12 cellular contexts compared by ENCODE assay signal in the genomic region with DNA sequence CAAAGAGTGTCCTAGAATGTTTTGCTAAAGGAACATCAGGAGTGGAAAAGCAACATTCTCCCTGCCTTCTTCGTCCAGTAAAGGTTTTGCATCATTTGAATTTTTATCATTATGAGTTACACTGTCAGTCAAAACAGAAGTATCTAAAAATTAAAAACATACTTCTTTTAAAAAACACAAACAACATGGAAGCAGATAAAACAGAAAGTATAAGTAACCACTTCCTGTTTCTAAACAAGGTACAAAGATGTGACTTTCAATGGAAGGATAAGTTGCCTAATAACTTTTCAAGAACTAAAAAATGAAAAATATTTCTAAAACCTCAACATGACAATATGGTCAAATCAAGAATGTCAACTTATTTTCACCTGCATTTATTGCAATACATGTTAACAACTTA.
DNase-seq lines count a peak whose midpoint lies in the region; ATAC-seq, FAIRE-seq and TF ChIP-seq lines count a peak whose summit lies in the region.
"Had no signal": no experiment of that assay in that cellular context is flagged by ENCODE, and none has a peak within 500 bp of the region (broad histone marks: within the 10 kb centered on the region; RNA-seq: fewer than 3 reads in every experiment).

No MANE protein-coding gene starts in this region.

- no peaks in the 10 kb centered on the region for H3K27me3 ChIP-seq in small intestine (ENCODE audit: control insufficient read depth in 2 of 2, insufficient read depth in 2 of 2, low read length in 2 of 2)
- H3K27me3 ChIP-seq: foreskin keratinocyte, Peyer's patch had no signal

- peaks cover 0 to 1% (median 0%) of the 10 kb centered on the region in 3 donors for H3K27me3 Mint-ChIP-seq in immature natural killer cell (ENCODE audit: low read depth in 3 of 3)

- H3K9me3 ChIP-seq in small intestine (ENCODE audit: control insufficient read depth, low read depth) = no peaks in the 10 kb centered on the region
- H3K9me3 ChIP-seq: Peyer's patch had no signal

- peaks cover 53 to 56% of the 10 kb centered on the region in 2 donors for H3K4me1 Mint-ChIP-seq in immature natural killer cell

- no peak overlapping the region for H3K27ac ChIP-seq in small intestine (ENCODE audit: low read depth in 1 of 2, low read length in 1 of 2)
- H3K27ac ChIP-seq: foreskin keratinocyte, KMS-11, Peyer's patch had no signal

- FAIRE-seq in small intestine (lab: Jason Lieb, UNC) = no peak
- FAIRE-seq: GM18507 had no signal

- H3K27ac Mint-ChIP-seq in immature natural killer cell = peak overlapping the region; percentile 59 to 90 (median 84)

- DNase-seq in GM12865 (ENCODE audit: low read depth) (peak; percentile 7), immature natural killer cell (peak in 1 of 3 donors; percentile 7), iPS-NIHi11 (ENCODE audit: low spot score) (no peak), NCI-H446 (lab: John Stamatoyannopoulos, UW) (no peak), small intestine (no peak)
- DNase-seq: foreskin keratinocyte, NCI-H2171, Peyer's patch had no signal

- peaks cover 2 to 4% of the 10 kb centered on the region in 2 donors for H3K36me3 ChIP-seq in small intestine (ENCODE audit: control insufficient read depth in 2 of 2, insufficient read depth in 2 of 2, low read length in 2 of 2)
- H3K36me3 ChIP-seq: Peyer's patch had no signal

- 74 to 89% (median 76%) methylated on average over 1 of the region's 1 CpG for WGBS in small intestine, 3 donors

- no peaks in the 10 kb centered on the region for H3K9me3 Mint-ChIP-seq in immature natural killer cell

- H3K36me3 Mint-ChIP-seq in immature natural killer cell = peaks cover 0 to 7% (median 3%) of the 10 kb centered on the region in 3 donors

- ATAC-seq in GM19372 (IDR thresholded peaks at IDR 0.05; ENCODE audit: low read depth, unreplicated experiment) = peak; percentile 34
- ATAC-seq in HG03460 (IDR thresholded peaks at IDR 0.05; ENCODE audit: unreplicated experiment) = peak; percentile 38
- ATAC-seq: foreskin keratinocyte had no signal

- TF ChIP-seq CTCF in GM12865 (IDR thresholded peaks at IDR 0.05; ENCODE audit: insufficient read depth, low read depth, low read length, missing control alignments) = no peak

- H3K4me3 ChIP-seq in GM12865 (ENCODE audit: low read depth, low read length) (no peak overlapping the region), small intestine (ENCODE audit: low read depth in 1 of 2, low read length in 2 of 2) (no peak overlapping the region)
- H3K4me3 ChIP-seq: Peyer's patch had no signal

- no peaks in the 10 kb centered on the region for H3K4me1 ChIP-seq in small intestine (ENCODE audit: control insufficient read depth in 2 of 2, insufficient read depth in 1 of 2, low read depth in 1 of 2, low read length in 1 of 2)
- H3K4me1 ChIP-seq: foreskin keratinocyte, Peyer's patch had no signal

- peak overlapping the region; percentile 15 to 72 (median 51) for H3K4me3 Mint-ChIP-seq in immature natural killer cell
